ENCODE assay signal across 8 cellular contexts in genomic region chr17:62423647-62424461, GRCh38. TPM values are rescaled to one million over a fixed set of nuclear protein-coding genes. Genes with fewer than 3 reads are reported as not detected.
A peak's percentile ranks its signal among the peaks of the same experiment; 100 is the strongest.
DNase-seq lines count a peak whose midpoint lies in the region; ATAC-seq, FAIRE-seq and TF ChIP-seq lines count a peak whose summit lies in the region.
"Not testable (repeated sequence)": the region's sequence is repeated elsewhere in the genome, so short reads cannot be mapped to it uniquely, and the experiment has no call there.

Gene METTL2A (plus strand): TSS chr17:62423897. CDS start chr17:62423903, 6 bp downstream.

- not testable (repeated sequence) for H3K4me1 ChIP-seq in endodermal cell (ENCODE audit: control insufficient read depth, insufficient read depth, low read length); mesodermal cell (ENCODE audit: control insufficient read depth, insufficient read depth, low read length, poor library complexity, severe bottlenecking)

- H3K27me3 Mint-ChIP-seq in endodermal cell (ENCODE audit: insufficient read depth), result not testable (repeated sequence)

- 0% methylated on average over 28 to 58 of the region's 58 CpGs for WGBS in endodermal cell (ENCODE audit: insufficient coverage in 1 of 2, insufficient read length in 1 of 2), 2 experiments
- 1 to 2% methylated on average over 40 to 42 of the region's 58 CpGs for WGBS in mesodermal cell (ENCODE audit: insufficient coverage in 2 of 2), 2 experiments

- not testable (repeated sequence) for H3K27me3 ChIP-seq in endodermal cell (ENCODE audit: control insufficient read depth, insufficient read depth, low read length, poor library complexity, severe bottlenecking)

- ATAC-seq in GM21390 (IDR thresholded peaks at IDR 0.05; ENCODE audit: unreplicated experiment), result peak; percentile 93

- peaks cover 11% of the 10 kb centered on the region for H3K4me1 Mint-ChIP-seq in endodermal cell

- not testable (repeated sequence) for H3K9me3 Mint-ChIP-seq in endodermal cell

- peak; percentile 64 for DNase-seq in D721Med (ENCODE audit: insufficient read length, low spot score)
- peak in 75 of 76 experiments; percentile 37 to 95 (median 85) for DNase-seq in HUDEP-2 (lab: John Stamatoyannopoulos, UW; ENCODE audit: unreplicated experiment in 76 of 76)
- DNase-seq in NOMO-1 treated with DMSO at 0.1 percent for 48 hours (lab: John Stamatoyannopoulos, UW; ENCODE audit: unreplicated experiment), result peak; percentile 85
- DNase-seq in activated CD8-positive, alpha-beta memory T cell treated with anti-CD3 and anti-CD28 coated beads for 4 hours (ENCODE audit: low read depth in 2 of 2), result peak; percentile 56 to 72
- DNase-seq in endodermal cell, result peak; percentile 99
- peak; percentile 69 for DNase-seq in stimulated activated CD8-positive, alpha-beta memory T cell treated with anti-CD3 and anti-CD28 coated beads, Interleukin-15, amount 100 ng/mL, for 24 hours (ENCODE audit: low read depth)

- FAIRE-seq in D721Med (lab: Jason Lieb, UNC), result not testable (repeated sequence)

- H3K4me3 ChIP-seq in endodermal cell (ENCODE audit: low read length) (peak within 1 kb of the TSS; percentile 89), mesodermal cell (ENCODE audit: extremely low read depth, insufficient read depth, low read length, poor library complexity, severe bottlenecking) (peak within 1 kb of the TSS; percentile 64)

- peak within 1 kb of the TSS; percentile 90 for H3K9ac ChIP-seq in endodermal cell (ENCODE audit: extremely low read depth, low read length, poor library complexity, severe bottlenecking)

- TF ChIP-seq CTCF in D721Med (IDR thresholded peaks at IDR 0.05; ENCODE audit: insufficient read depth, missing control alignments) (peak; percentile 26), endodermal cell (conservative IDR thresholded peaks at IDR 0.05) (peak; percentile 63)

- peak within 1 kb of the TSS; percentile 98 for H3K4me3 Mint-ChIP-seq in endodermal cell

- not testable (repeated sequence) for H3K9me3 ChIP-seq in endodermal cell (ENCODE audit: control insufficient read depth, low read length); mesodermal cell (ENCODE audit: control insufficient read depth, low read length)

- peaks cover 20% of the 10 kb centered on the region for H3K36me3 Mint-ChIP-seq in endodermal cell (ENCODE audit: low read depth)

- H3K27ac ChIP-seq in endodermal cell (ENCODE audit: low read depth, low read length) (peak within 1 kb of the TSS; percentile 78), mesodermal cell (ENCODE audit: low read depth, low read length, severe bottlenecking) (peak within 1 kb of the TSS; percentile 41)

- peak within 1 kb of the TSS; percentile 98 for H3K27ac Mint-ChIP-seq in endodermal cell

- H3K36me3 ChIP-seq in endodermal cell (ENCODE audit: control insufficient read depth, insufficient read depth, low read length) (peaks cover 14% of the 10 kb centered on the region), mesodermal cell (ENCODE audit: control insufficient read depth, insufficient read depth, low read length) (peaks cover 25% of the 10 kb centered on the region)

RNA-seq across cellular contexts. Expression of gene METTL2A, which starts in this region (rescaled TPM):
- 10 to 100 TPM; 30.1 to 38.5 TPM for total RNA-seq in endodermal cell
- polyA plus RNA-seq in endodermal cell (2013, experiment 1 of 2), result 28.5 TPM
- polyA plus RNA-seq in endodermal cell (2013, experiment 2 of 2), result 28.3 TPM
- polyA plus RNA-seq in mesodermal cell (2013, experiment 1 of 2), result 20.9 TPM
- polyA plus RNA-seq in mesodermal cell (2013, experiment 2 of 2), result 17.5 TPM

Comparison
In these comparisons a context has a peak if more than half of its experiments do, and no peak if none do; other contexts are left out.
1. Peak in every context shown above with its lines: DNase-seq, ATAC-seq, H3K4me3 ChIP-seq and H3K27ac ChIP-seq.